Comparison of ENCODE assay signal across 22 cellular contexts in the genomic region with DNA sequence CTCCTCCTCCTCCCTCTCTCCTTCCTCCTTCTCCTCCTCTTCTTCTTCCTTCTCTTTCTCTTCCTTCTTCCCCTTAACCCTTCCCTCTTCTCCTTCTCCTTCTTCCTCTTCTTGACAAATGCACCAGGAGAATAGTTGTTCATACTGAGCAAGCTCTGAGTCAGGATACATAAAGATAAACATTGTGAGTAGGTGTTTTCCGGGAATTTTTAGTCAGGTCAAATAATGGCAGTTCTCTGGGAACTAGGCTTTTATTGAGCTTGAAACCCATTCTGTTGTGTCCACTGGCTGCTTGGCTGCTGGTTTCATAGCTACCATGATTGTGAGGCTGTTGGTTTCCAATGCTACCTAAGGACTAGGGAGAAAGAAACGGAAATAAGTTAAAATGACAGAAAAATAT.
"Had no signal": no experiment of that assay in that cellular context is flagged by ENCODE, and none has a peak within 500 bp of the region (broad histone marks: within the 10 kb centered on the region; RNA-seq: fewer than 3 reads in every experiment).

No MANE protein-coding gene starts in this region.

- ATAC-seq: activated T-helper 17 cell treated with anti-CD3 and anti-CD28 coated beads, Interleukin-2, amount 50 U/mL, for 72 hours; naive thymus-derived CD8-positive, alpha-beta T cell; right cardiac atrium had no signal

- H2AFZ ChIP-seq: hepatocyte had no signal

- H3K27ac ChIP-seq: adrenal gland, esophagus muscularis mucosa, hepatocyte, left ventricle myocardium inferior, neutrophil, ovary, prostate gland, thyroid gland had no signal

- H3K4me1 ChIP-seq: adrenal gland, esophagus muscularis mucosa, left ventricle myocardium inferior, prostate gland, thyroid gland had no signal

- FAIRE-seq: frontal cortex had no signal

- H3K79me2 ChIP-seq: hepatocyte had no signal

- H3K4me3 ChIP-seq: adrenal gland, esophagus muscularis mucosa, hepatocyte, left ventricle myocardium inferior, ovary, prostate gland, thyroid gland had no signal

- H3K36me3 ChIP-seq: adrenal gland, esophagus muscularis mucosa, left ventricle myocardium inferior, neutrophil, ovary, prostate gland, thyroid gland had no signal

- H3K4me2 ChIP-seq: hepatocyte had no signal

- H3K9me3 ChIP-seq: adrenal gland, esophagus muscularis mucosa, left ventricle myocardium inferior, neutrophil, ovary, prostate gland, thyroid gland had no signal

- DNase-seq: activated CD4-positive, alpha-beta T cell treated with anti-CD3 and anti-CD28 coated beads for 1 hour; activated naive CD4-positive, alpha-beta T cell; activated T-cell treated with anti-CD3 and anti-CD28 coated beads, Interleukin-2, amount 50 U/mL, for 1 hour; adrenal gland; effector CD8-positive, alpha-beta T cell; glutamatergic neuron; immature natural killer cell; left ventricle myocardium inferior; naive thymus-derived CD8-positive, alpha-beta T cell; ovary; right cardiac atrium; stimulated activated CD4-positive, alpha-beta T cell treated with anti-CD3 and anti-CD28 coated beads, Interleukin-12 subunit alpha, Interleukin-12 subunit beta, amount 100 ng/mL, for 4 hours; stimulated activated CD4-positive, alpha-beta T cell treated with anti-CD3 and anti-CD28 coated beads, Interleukin-4, amount 100 ng/mL, for 4 hours; substantia nigra; T-helper 9 cell; thyroid gland had no signal

- H3K27me3 ChIP-seq: adrenal gland, esophagus muscularis mucosa, hepatocyte, neutrophil, ovary, thyroid gland had no signal
